Comparison of ENCODE assay signal across 23 cellular contexts in the genomic region with DNA sequence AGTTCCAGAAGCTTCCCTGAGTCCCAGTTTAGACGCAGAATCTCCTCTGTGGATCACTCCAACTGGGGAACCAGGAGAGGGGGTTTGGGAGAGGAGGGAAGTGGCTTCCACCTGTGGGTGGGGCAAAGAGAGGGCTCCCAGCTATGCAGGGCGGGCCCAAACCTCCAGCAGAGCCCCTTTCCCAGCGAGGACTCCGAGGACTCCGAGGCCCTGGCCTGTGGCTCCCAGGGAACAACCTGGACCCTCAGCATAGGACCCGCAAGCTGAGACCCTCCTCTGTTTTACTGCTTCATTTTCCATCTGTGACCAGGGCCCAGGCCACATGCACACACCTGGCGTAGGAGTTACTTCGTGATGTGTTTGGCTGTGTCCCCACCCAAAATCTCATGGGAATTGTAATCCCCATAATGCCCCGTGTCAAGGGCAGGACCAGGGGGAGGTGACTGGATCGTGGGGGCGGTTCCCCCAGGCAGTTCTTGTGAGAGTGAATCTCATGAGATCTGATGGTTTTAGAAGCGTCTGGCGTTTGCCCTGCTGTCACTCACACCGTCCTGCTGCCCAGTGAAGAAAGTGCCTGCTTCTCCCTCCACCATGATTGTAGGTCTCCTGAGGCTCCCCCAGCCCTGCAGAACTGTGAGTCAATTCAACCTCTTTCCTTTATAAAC. TPM values are rescaled to one million over a fixed set of nuclear protein-coding genes. Genes with fewer than 3 reads are reported as not detected.
A peak's percentile ranks its signal among the peaks of the same experiment; 100 is the strongest.
DNase-seq lines count a peak whose midpoint lies in the region; ATAC-seq and TF ChIP-seq lines count a peak whose summit lies in the region.
"Had no signal": no experiment of that assay in that cellular context is flagged by ENCODE, and none has a peak within 500 bp of the region (broad histone marks: within the 10 kb centered on the region; RNA-seq: fewer than 3 reads in every experiment).

No MANE protein-coding gene starts in this region.

- H3K4me3 Mint-ChIP-seq in activated CD4-positive, alpha-beta memory T cell treated with anti-CD3 and anti-CD28 coated beads for 36 hours, result no peak overlapping the region
- H3K4me3 Mint-ChIP-seq in activated CD4-positive, alpha-beta memory T cell treated with anti-CD3 and anti-CD28 coated beads, Interleukin-2, amount 10 ng/mL, durations not matched to agents 7 days and 5 days, result no peak overlapping the region
- H3K4me3 Mint-ChIP-seq: dendritic cell treated with granulocyte-macrophage colony-stimulating factor and Interleukin-4, amounts not matched to agents 40 ng/mL and 50 ng/mL, for 4 days; naive thymus-derived CD8-positive, alpha-beta T cell; T-helper 1 cell treated with Interleukin-12 subunit alpha and Interleukin-12 subunit beta and Interleukin-4 antibody, amounts not matched to agents 30 μg/mL and 1 μg/mL, for 36 hours had no signal

- peak overlapping the region; percentile 11 to 81 (median 67); a peak in 17 of 22 replicates for H3K9ac ChIP-seq in BLaER1 treated with 17β-estradiol and CSF1 and Interleukin-3, amounts not matched to agents 10 nM and 100 nM

- peaks cover 34% of the 10 kb centered on the region for H3K4me1 Mint-ChIP-seq in activated CD4-positive, alpha-beta memory T cell treated with anti-CD3 and anti-CD28 coated beads for 36 hours (ENCODE audit: low read depth)
- peaks cover 61% of the 10 kb centered on the region for H3K4me1 Mint-ChIP-seq in activated CD4-positive, alpha-beta memory T cell treated with anti-CD3 and anti-CD28 coated beads, Interleukin-2, amount 10 ng/mL, durations not matched to agents 7 days and 5 days

- peak overlapping the region in 9 of 11 experiments; percentile 58 to 93 (median 83); a peak in 18 of 22 replicates for H3K27ac ChIP-seq in BLaER1 treated with 17β-estradiol and CSF1 and Interleukin-3, amounts not matched to agents 10 nM and 100 nM
- no peak overlapping the region for H3K27ac ChIP-seq in stomach
- H3K27ac ChIP-seq: breast epithelium, C4-2B, pancreas, SJCRH30 had no signal

- POLR2A ChIA-PET in activated CD4-positive, alpha-beta memory T cell treated with anti-CD3 and anti-CD28 coated beads for 36 hours (lab: Charles Lee), result no interaction called here
- POLR2A ChIA-PET in activated CD4-positive, alpha-beta memory T cell treated with anti-CD3 and anti-CD28 coated beads, Interleukin-2, amount 10 ng/mL, durations not matched to agents 7 days and 5 days (lab: Charles Lee), result no interaction called here

- intact Hi-C loops in activated CD4-positive, alpha-beta memory T cell treated with anti-CD3 and anti-CD28 coated beads for 36 hours (cut with micrococcal nuclease), result no loop called here
- intact Hi-C loops in left ventricle myocardium superior (cut with micrococcal nuclease), result no loop called here
- intact Hi-C loops in stomach (cut with DNase I; ENCODE audit: low total_unique reads), result no loop called here

- no peaks in the 10 kb centered on the region for H3K36me3 ChIP-seq in BLaER1 treated with 17β-estradiol and CSF1 and Interleukin-3, amounts not matched to agents 10 nM and 100 nM
- no peaks in the 10 kb centered on the region for H3K36me3 ChIP-seq in stomach
- H3K36me3 ChIP-seq: breast epithelium, pancreas, SJCRH30 had no signal

- no peaks in the 10 kb centered on the region for H3K36me3 Mint-ChIP-seq in activated CD4-positive, alpha-beta memory T cell treated with anti-CD3 and anti-CD28 coated beads for 36 hours
- H3K36me3 Mint-ChIP-seq in activated CD4-positive, alpha-beta memory T cell treated with anti-CD3 and anti-CD28 coated beads, Interleukin-2, amount 10 ng/mL, durations not matched to agents 7 days and 5 days (ENCODE audit: low read depth), result no peaks in the 10 kb centered on the region
- H3K36me3 Mint-ChIP-seq: naive thymus-derived CD8-positive, alpha-beta T cell had no signal

- peak overlapping the region in 8 of 10 experiments; percentile 28 to 61 (median 54); a peak in 15 of 20 replicates for H3K4me3 ChIP-seq in BLaER1 treated with 17β-estradiol and CSF1 and Interleukin-3, amounts not matched to agents 10 nM and 100 nM
- no peak overlapping the region for H3K4me3 ChIP-seq in stomach
- H3K4me3 ChIP-seq: A549, breast epithelium, pancreas, SJCRH30 had no signal

- no peak overlapping the region for H3K27ac Mint-ChIP-seq in activated CD4-positive, alpha-beta memory T cell treated with anti-CD3 and anti-CD28 coated beads for 36 hours
- H3K27ac Mint-ChIP-seq in activated CD4-positive, alpha-beta memory T cell treated with anti-CD3 and anti-CD28 coated beads, Interleukin-2, amount 10 ng/mL, durations not matched to agents 7 days and 5 days, result no peak overlapping the region
- H3K27ac Mint-ChIP-seq: dendritic cell treated with granulocyte-macrophage colony-stimulating factor and Interleukin-4, amounts not matched to agents 40 ng/mL and 50 ng/mL, for 4 days; T-helper 1 cell treated with Interleukin-12 subunit alpha and Interleukin-12 subunit beta and Interleukin-4 antibody, amounts not matched to agents 30 μg/mL and 1 μg/mL, for 36 hours had no signal

- no peak for TF ChIP-seq EP300 in stomach (IDR thresholded peaks at IDR 0.05)

- no peak for TF ChIP-seq POLR2A in stomach (IDR thresholded peaks at IDR 0.05)

- peak overlapping the region; percentile 89 to 100 (median 98) for H3K4me2 ChIP-seq in BLaER1 treated with 17β-estradiol and CSF1 and Interleukin-3, amounts not matched to agents 10 nM and 100 nM
- H3K4me2 ChIP-seq: A549 had no signal

- no peak for ATAC-seq in left ventricle myocardium superior
- ATAC-seq: A549; naive thymus-derived CD8-positive, alpha-beta T cell; pancreas had no signal

- no peaks in the 10 kb centered on the region for H3K9me3 Mint-ChIP-seq in activated CD4-positive, alpha-beta memory T cell treated with anti-CD3 and anti-CD28 coated beads for 36 hours
- H3K9me3 Mint-ChIP-seq in activated CD4-positive, alpha-beta memory T cell treated with anti-CD3 and anti-CD28 coated beads, Interleukin-2, amount 10 ng/mL, durations not matched to agents 7 days and 5 days, result no peaks in the 10 kb centered on the region
- H3K9me3 Mint-ChIP-seq: dendritic cell treated with granulocyte-macrophage colony-stimulating factor and Interleukin-4, amounts not matched to agents 40 ng/mL and 50 ng/mL, for 4 days; naive thymus-derived CD8-positive, alpha-beta T cell; T-helper 1 cell treated with Interleukin-12 subunit alpha and Interleukin-12 subunit beta and Interleukin-4 antibody, amounts not matched to agents 30 μg/mL and 1 μg/mL, for 36 hours had no signal

- CTCF ChIA-PET in activated CD4-positive, alpha-beta memory T cell treated with anti-CD3 and anti-CD28 coated beads for 36 hours (lab: Charles Lee), result no interaction called here
- CTCF ChIA-PET in activated CD4-positive, alpha-beta memory T cell treated with anti-CD3 and anti-CD28 coated beads, Interleukin-2, amount 10 ng/mL, durations not matched to agents 7 days and 5 days (lab: Charles Lee), result no interaction called here

- peaks cover 96 to 99% (median 98%) of the 10 kb centered on the region in 10 experiments for H3K4me1 ChIP-seq in BLaER1 treated with 17β-estradiol and CSF1 and Interleukin-3, amounts not matched to agents 10 nM and 100 nM
- H3K4me1 ChIP-seq in stomach, result peaks cover 4 to 22% (median 9%) of the 10 kb centered on the region in 4 donors
- H3K4me1 ChIP-seq: breast epithelium, pancreas had no signal

- 79 to 84% (median 81%) methylated on average over 11 to 14 of the region's 14 CpGs for WGBS in stomach, 5 donors

- H3K27me3 ChIP-seq in BLaER1 treated with 17β-estradiol and CSF1 and Interleukin-3, amounts not matched to agents 10 nM and 100 nM, result no peaks in the 10 kb centered on the region
- H3K27me3 ChIP-seq in stomach, result peaks cover 0 to 82% (median 22%) of the 10 kb centered on the region in 3 donors

- no peak for TF ChIP-seq CTCF in stomach (IDR thresholded peaks at IDR 0.05)

- H3K9me3 ChIP-seq in BLaER1 treated with 17β-estradiol and CSF1 and Interleukin-3, amounts not matched to agents 10 nM and 100 nM (replicated peaks in 1 of 11), result no peaks in the 10 kb centered on the region
- no peaks in the 10 kb centered on the region for H3K9me3 ChIP-seq in stomach
- H3K9me3 ChIP-seq: A549, breast epithelium, pancreas, SJCRH30 had no signal

- no peaks in the 10 kb centered on the region for H3K27me3 Mint-ChIP-seq in activated CD4-positive, alpha-beta memory T cell treated with anti-CD3 and anti-CD28 coated beads for 36 hours
- peaks cover 36% of the 10 kb centered on the region for H3K27me3 Mint-ChIP-seq in activated CD4-positive, alpha-beta memory T cell treated with anti-CD3 and anti-CD28 coated beads, Interleukin-2, amount 10 ng/mL, durations not matched to agents 7 days and 5 days
- H3K27me3 Mint-ChIP-seq: naive thymus-derived CD8-positive, alpha-beta T cell had no signal

- H4K20me1 ChIP-seq in BLaER1 treated with 17β-estradiol and CSF1 and Interleukin-3, amounts not matched to agents 10 nM and 100 nM, result peaks cover 0 to 4% (median 0%) of the 10 kb centered on the region in 11 experiments; a peak in 1 of 22 replicates

- peak; percentile 7 for DNase-seq in activated CD4-positive, alpha-beta memory T cell treated with anti-CD3 and anti-CD28 coated beads for 36 hours
- DNase-seq in activated CD4-positive, alpha-beta memory T cell treated with anti-CD3 and anti-CD28 coated beads, Interleukin-2, amount 10 ng/mL, durations not matched to agents 7 days and 5 days, result no peak
- DNase-seq in RKO (ENCODE audit: low spot score) (peak; percentile 82), left ventricle myocardium superior (peak; percentile 15), stomach (no peak), NCI-H2081 treated with DMSO at 0.1 percent for 48 hours (lab: John Stamatoyannopoulos, UW) (no peak), NCI-H69 (lab: John Stamatoyannopoulos, UW) (no peak)
- DNase-seq: activated CD4-positive, alpha-beta T cell treated with anti-CD3 and anti-CD28 coated beads for 48 hours; amniotic stem cell; EL; MM.1S; naive thymus-derived CD8-positive, alpha-beta T cell; NCI-H748 treated with DMSO at 0.1 percent for 48 hours; SJCRH30 had no signal

RNA-seq across cellular contexts. Expression of gene NTSR1, which starts 27.9 kb away (rescaled TPM):
- total RNA-seq in activated CD4-positive, alpha-beta memory T cell treated with anti-CD3 and anti-CD28 coated beads for 36 hours, result not detected
- not detected for total RNA-seq in activated CD4-positive, alpha-beta memory T cell treated with anti-CD3 and anti-CD28 coated beads, Interleukin-2, amount 10 ng/mL, durations not matched to agents 7 days and 5 days
- total RNA-seq in left ventricle myocardium superior, result not detected
- 10 to 100 TPM in 1 of 5 donors, not detected in 4; 15.9 TPM for total RNA-seq in stomach
- polyA plus RNA-seq in stomach, result under 1 TPM in 2 of 3 donors, not detected in 1; 0.06 to 0.28 TPM
- total RNA-seq: H4; naive thymus-derived CD8-positive, alpha-beta T cell; OCI-LY7 had no signal
- polyA plus RNA-seq: naive thymus-derived CD8-positive, alpha-beta T cell had no signal

RNA-seq across cellular contexts. Expression of gene MRGBP, which starts 59.7 kb away (rescaled TPM):
- total RNA-seq in activated CD4-positive, alpha-beta memory T cell treated with anti-CD3 and anti-CD28 coated beads for 36 hours, result 10 to 100 TPM; 10.6 to 10.8 TPM
- total RNA-seq in activated CD4-positive, alpha-beta memory T cell treated with anti-CD3 and anti-CD28 coated beads, Interleukin-2, amount 10 ng/mL, durations not matched to agents 7 days and 5 days, result 10 to 100 TPM; 14.9 to 15.8 TPM
- 11.1 TPM for total RNA-seq in left ventricle myocardium superior
- total RNA-seq in stomach, result 10 to 100 TPM in 4 of 5 donors, 1 to 10 TPM in 1; 5.4 to 17.9 (median 10.5) TPM
- 10 to 100 TPM in 1 of 3 donors, 1 to 10 TPM in 2; 6.6 to 10.7 (median 8.1) TPM for polyA plus RNA-seq in stomach

Comparison
In these comparisons a context has a peak if more than half of its experiments do, and no peak if none do; other contexts are left out.
1. DNase-seq: peak in activated CD4-positive, alpha-beta memory T cell treated with anti-CD3 and anti-CD28 coated beads for 36 hours (single experiment), RKO (single experiment) and left ventricle myocardium superior (single experiment); none in activated CD4-positive, alpha-beta memory T cell treated with anti-CD3 and anti-CD28 coated beads, Interleukin-2, amount 10 ng/mL, durations not matched to agents 7 days and 5 days (single experiment), stomach (single experiment), NCI-H2081 treated with DMSO at 0.1 percent for 48 hours (single experiment) and NCI-H69 (single experiment).
2. H3K27ac ChIP-seq: peak in BLaER1 treated with 17β-estradiol and CSF1 and Interleukin-3, amounts not matched to agents 10 nM and 100 nM (9 of 11); none in stomach (0 of 5).
3. H3K4me3 ChIP-seq: peak in BLaER1 treated with 17β-estradiol and CSF1 and Interleukin-3, amounts not matched to agents 10 nM and 100 nM (8 of 10); none in stomach (0 of 4).